8 cellular contexts compared by ENCODE assay signal in the genomic region with DNA sequence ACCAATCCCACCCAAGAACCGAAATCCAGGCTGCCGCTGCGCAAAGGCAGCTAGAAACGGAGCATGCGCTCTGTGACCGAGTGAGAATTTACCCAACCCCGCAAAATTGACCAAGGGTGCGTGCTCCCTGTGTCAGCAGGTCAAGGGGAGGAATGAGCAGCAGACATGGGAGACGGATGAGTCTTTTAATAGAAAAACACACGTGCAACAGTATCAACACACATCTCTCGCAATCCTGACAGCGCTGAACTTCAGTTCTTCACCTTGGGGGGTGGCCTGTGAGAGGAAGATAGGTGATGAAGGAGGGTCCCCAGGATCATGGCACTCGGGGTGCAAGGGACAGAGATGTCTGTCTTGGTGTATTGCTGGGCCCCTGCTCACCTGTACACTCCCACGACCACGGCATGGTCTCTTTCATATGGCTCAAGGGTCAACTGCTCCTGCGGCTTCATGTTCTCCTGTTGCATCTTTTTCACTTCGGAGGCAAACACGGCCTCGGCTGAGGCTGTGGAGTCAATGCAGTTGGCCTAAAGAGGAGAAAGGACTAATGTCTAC. TPM values are rescaled to one million over a fixed set of nuclear protein-coding genes. Genes with fewer than 3 reads are reported as not detected.
DNase-seq lines count a peak whose midpoint lies in the region; ATAC-seq and TF ChIP-seq lines count a peak whose summit lies in the region.

No MANE protein-coding gene starts in this region.

- no peaks in the 10 kb centered on the region for H3K9me3 ChIP-seq in testis

- intact Hi-C loops in testis (cut with DNase I; ENCODE audit: low total_unique reads), result no loop called here

- H3K4me1 ChIP-seq in testis, result peaks cover 24% of the 10 kb centered on the region

- H3K27ac ChIP-seq in layer of hippocampus (ENCODE audit: low read depth, low read length), result peak overlapping the region; percentile 92
- peak overlapping the region; percentile 90 to 93 for H3K27ac ChIP-seq in testis

- no peak for ATAC-seq in activated CD8-positive, alpha-beta memory T cell treated with anti-CD3 and anti-CD28 coated beads, Interleukin-2, amount 10 ng/mL, durations not matched to agents 7 days and 5 days
- ATAC-seq in activated naive CD8-positive, alpha-beta T cell treated with anti-CD3 and anti-CD28 coated beads, Interleukin-2, amount 50 U/mL, for 24 hours, result no peak
- ATAC-seq in HG03565 (IDR thresholded peaks at IDR 0.05; ENCODE audit: unreplicated experiment), result no peak
- ATAC-seq in HG03095 (IDR thresholded peaks at IDR 0.05; ENCODE audit: unreplicated experiment), result no peak

- no peak for TF ChIP-seq CTCF in testis (IDR thresholded peaks at IDR 0.05)

- CTCF ChIA-PET in activated CD8-positive, alpha-beta memory T cell treated with anti-CD3 and anti-CD28 coated beads, Interleukin-2, amount 10 ng/mL, durations not matched to agents 7 days and 5 days (lab: Charles Lee), result interaction anchor here (0.9 to 1.8 kb wide), 8 partner anchors 10 to 160 kb away, joined by 3 to 70 read pairs (median 4); partner anchors contain the start of genes FBL and PSMC4

- H3K4me3 ChIP-seq in testis, result peak overlapping the region; percentile 90 to 93

- no peak for TF ChIP-seq POLR2A in testis (IDR thresholded peaks at IDR 0.05)

- peak overlapping the region; percentile 52 for H3K4me3 Mint-ChIP-seq in activated CD8-positive, alpha-beta memory T cell treated with anti-CD3 and anti-CD28 coated beads, Interleukin-2, amount 10 ng/mL, durations not matched to agents 7 days and 5 days
- peak overlapping the region; percentile 74 for H3K4me3 Mint-ChIP-seq in activated naive CD8-positive, alpha-beta T cell treated with anti-CD3 and anti-CD28 coated beads, Interleukin-2, amount 50 U/mL, for 24 hours

- no peak for DNase-seq in activated CD8-positive, alpha-beta memory T cell treated with anti-CD3 and anti-CD28 coated beads, Interleukin-2, amount 10 ng/mL, durations not matched to agents 7 days and 5 days
- DNase-seq in activated CD8-positive, alpha-beta memory T cell treated with anti-CD3 and anti-CD28 coated beads for 24 hours, result no peak
- DNase-seq in activated naive CD8-positive, alpha-beta T cell treated with anti-CD3 and anti-CD28 coated beads, Interleukin-2, amount 50 U/mL, for 24 hours, result no peak
- DNase-seq in testis (no peak), NCI-H446 treated with DMSO at 0.1 percent for 48 hours (lab: John Stamatoyannopoulos, UW) (no peak)

- H3K36me3 ChIP-seq in testis (ENCODE audit: low read depth, missing control alignments), result no peaks in the 10 kb centered on the region

- H3K27me3 ChIP-seq in layer of hippocampus (ENCODE audit: control insufficient read depth, insufficient read depth, low read length), result no peaks in the 10 kb centered on the region
- no peaks in the 10 kb centered on the region for H3K27me3 ChIP-seq in testis

- H3K36me3 Mint-ChIP-seq in activated CD8-positive, alpha-beta memory T cell treated with anti-CD3 and anti-CD28 coated beads, Interleukin-2, amount 10 ng/mL, durations not matched to agents 7 days and 5 days, result peaks cover 44% of the 10 kb centered on the region
- peaks cover 60% of the 10 kb centered on the region for H3K36me3 Mint-ChIP-seq in activated naive CD8-positive, alpha-beta T cell treated with anti-CD3 and anti-CD28 coated beads, Interleukin-2, amount 50 U/mL, for 24 hours (ENCODE audit: low read depth)

- no peaks in the 10 kb centered on the region for H3K9me3 Mint-ChIP-seq in activated CD8-positive, alpha-beta memory T cell treated with anti-CD3 and anti-CD28 coated beads, Interleukin-2, amount 10 ng/mL, durations not matched to agents 7 days and 5 days (ENCODE audit: low read depth)
- H3K9me3 Mint-ChIP-seq in activated naive CD8-positive, alpha-beta T cell treated with anti-CD3 and anti-CD28 coated beads, Interleukin-2, amount 50 U/mL, for 24 hours, result no peaks in the 10 kb centered on the region

- H3K27ac Mint-ChIP-seq in activated CD8-positive, alpha-beta memory T cell treated with anti-CD3 and anti-CD28 coated beads, Interleukin-2, amount 10 ng/mL, durations not matched to agents 7 days and 5 days, result peak overlapping the region; percentile 79
- peak overlapping the region; percentile 94 for H3K27ac Mint-ChIP-seq in activated naive CD8-positive, alpha-beta T cell treated with anti-CD3 and anti-CD28 coated beads, Interleukin-2, amount 50 U/mL, for 24 hours

- WGBS in testis, 2 donors, result 33 to 34% methylated on average over 16 to 19 of the region's 19 CpGs

- peaks cover 24% of the 10 kb centered on the region for H3K4me1 Mint-ChIP-seq in activated CD8-positive, alpha-beta memory T cell treated with anti-CD3 and anti-CD28 coated beads, Interleukin-2, amount 10 ng/mL, durations not matched to agents 7 days and 5 days
- H3K4me1 Mint-ChIP-seq in activated naive CD8-positive, alpha-beta T cell treated with anti-CD3 and anti-CD28 coated beads, Interleukin-2, amount 50 U/mL, for 24 hours, result peaks cover 25% of the 10 kb centered on the region

- H3K27me3 Mint-ChIP-seq in activated CD8-positive, alpha-beta memory T cell treated with anti-CD3 and anti-CD28 coated beads, Interleukin-2, amount 10 ng/mL, durations not matched to agents 7 days and 5 days, result no peaks in the 10 kb centered on the region
- peaks cover 3% of the 10 kb centered on the region for H3K27me3 Mint-ChIP-seq in activated naive CD8-positive, alpha-beta T cell treated with anti-CD3 and anti-CD28 coated beads, Interleukin-2, amount 50 U/mL, for 24 hours

RNA-seq across cellular contexts. Expression of gene DYRK1B, which starts 0.4 kb away (rescaled TPM):
- total RNA-seq in activated CD8-positive, alpha-beta memory T cell treated with anti-CD3 and anti-CD28 coated beads, Interleukin-2, amount 10 ng/mL, durations not matched to agents 7 days and 5 days, result 1 to 10 TPM; 7.5 to 7.7 TPM
- total RNA-seq in testis, result 100 to 1,000 TPM in 1 of 2 donors, 10 to 100 TPM in 1; 90.8 to 127 TPM
- 124 TPM for polyA plus RNA-seq in testis (ENCODE audit: insufficient read depth, low read depth, low replicate concordance)

RNA-seq across cellular contexts. Expression of gene FBL, which starts 11.8 kb away (rescaled TPM):
- total RNA-seq in activated CD8-positive, alpha-beta memory T cell treated with anti-CD3 and anti-CD28 coated beads, Interleukin-2, amount 10 ng/mL, durations not matched to agents 7 days and 5 days, result 100 to 1,000 TPM; 374 to 453 TPM
- 100 to 1,000 TPM; 236 to 301 TPM for total RNA-seq in testis
- polyA plus RNA-seq in testis (ENCODE audit: insufficient read depth, low read depth, low replicate concordance), result 303 TPM

RNA-seq across cellular contexts. Expression of gene LEUTX, which starts 55.7 kb away (rescaled TPM):
- total RNA-seq in activated CD8-positive, alpha-beta memory T cell treated with anti-CD3 and anti-CD28 coated beads, Interleukin-2, amount 10 ng/mL, durations not matched to agents 7 days and 5 days, result not detected
- total RNA-seq in testis, result not detected
- not detected for polyA plus RNA-seq in testis (ENCODE audit: insufficient read depth, low read depth, low replicate concordance)

Comparison
In these comparisons a context has a peak if more than half of its experiments do, and no peak if none do; other contexts are left out.
1. RNA of gene DYRK1B, which starts 0.4 kb away (total RNA-seq): 90.8 to 127 TPM in testis; 7.5 to 7.7 TPM in activated CD8-positive, alpha-beta memory T cell treated with anti-CD3 and anti-CD28 coated beads, Interleukin-2, amount 10 ng/mL, durations not matched to agents 7 days and 5 days; every median in the first group is over 10 times any median in the second.